In genomic region chr7:87886875-87887274, GRCh38 we compare ENCODE assay signal across 8 cellular contexts. TPM values are rescaled to one million over a fixed set of nuclear protein-coding genes. Genes with fewer than 3 reads are reported as not detected.
A peak's percentile ranks its signal among the peaks of the same experiment; 100 is the strongest.
DNase-seq lines count a peak whose midpoint lies in the region; ATAC-seq and TF ChIP-seq lines count a peak whose summit lies in the region.

No MANE protein-coding gene starts in this region.

- H3K9me3 Mint-ChIP-seq in endodermal cell (no peaks in the 10 kb centered on the region), progenitor cell of endocrine pancreas (ENCODE audit: low read depth) (no peaks in the 10 kb centered on the region), T-cell (no peaks in the 10 kb centered on the region)

- H3K4me1 ChIP-seq in endodermal cell (ENCODE audit: control insufficient read depth, insufficient read depth, low read length): no peaks in the 10 kb centered on the region

- H3K9ac ChIP-seq in endodermal cell (ENCODE audit: extremely low read depth, low read length, poor library complexity, severe bottlenecking): no peak overlapping the region

- H3K4me1 Mint-ChIP-seq in endodermal cell (no peaks in the 10 kb centered on the region), progenitor cell of endocrine pancreas (ENCODE audit: low read depth) (peaks cover 6% of the 10 kb centered on the region), T-cell (peaks cover 6 to 13% (median 11%) of the 10 kb centered on the region in 3 donors)

- POLR2A ChIA-PET in T-cell (lab: Charles Lee): interaction anchor here (0.6 to 1.0 kb wide), 7 partner anchors 8 to 362 kb away, joined by 3 to 13 read pairs (median 4); no protein-coding TSS in a partner anchor

- CTCF ChIA-PET in T-cell (lab: Charles Lee): interaction anchor here (0.6 to 2.9 kb wide), 29 partner anchors 8 to 917 kb away, joined by 3 to 45 read pairs (median 4); partner anchors contain the start of genes ADAM22 (in 1 of the 2), DBF4 (in 1 of the 2) and SLC25A40 (in 1 of the 2)

- H3K36me3 ChIP-seq in endodermal cell (ENCODE audit: control insufficient read depth, insufficient read depth, low read length): peaks cover 85% of the 10 kb centered on the region

- no peak for DNase-seq in GM12864 (ENCODE audit: low read depth)
- peak; percentile 50 for DNase-seq in NCI-H460 (ENCODE audit: extremely low read depth, low read depth)
- DNase-seq in endodermal cell: no peak
- DNase-seq in progenitor cell of endocrine pancreas (ENCODE audit: low spot score, unreplicated experiment): no peak
- no peak for DNase-seq in NCI-H226
- DNase-seq in nucleus accumbens (lab: John Stamatoyannopoulos, UW): no peak
- no peak for DNase-seq in AG08396 (ENCODE audit: low spot score)
- no peak for DNase-seq in T-cell

- TF ChIP-seq CTCF in GM12864 (IDR thresholded peaks at IDR 0.05; ENCODE audit: low read depth, low read length, missing control alignments) (peak; percentile 2), endodermal cell (conservative IDR thresholded peaks at IDR 0.05) (peak; percentile 73), progenitor cell of endocrine pancreas (IDR thresholded peaks at IDR 0.05; ENCODE audit: unreplicated experiment) (peak; percentile 65)

- H3K27ac Mint-ChIP-seq in endodermal cell (no peak overlapping the region), progenitor cell of endocrine pancreas (no peak overlapping the region), T-cell (no peak overlapping the region)

- H3K4me3 Mint-ChIP-seq in endodermal cell (no peak overlapping the region), progenitor cell of endocrine pancreas (ENCODE audit: low read depth) (no peak overlapping the region), T-cell (no peak overlapping the region)

- no peaks in the 10 kb centered on the region for H3K9me3 ChIP-seq in endodermal cell (ENCODE audit: control insufficient read depth, low read length)

- H3K27me3 Mint-ChIP-seq in endodermal cell (ENCODE audit: insufficient read depth) (no peaks in the 10 kb centered on the region), progenitor cell of endocrine pancreas (no peaks in the 10 kb centered on the region), T-cell (no peaks in the 10 kb centered on the region)

- peaks cover 47% of the 10 kb centered on the region for H3K36me3 Mint-ChIP-seq in endodermal cell (ENCODE audit: low read depth)
- H3K36me3 Mint-ChIP-seq in progenitor cell of endocrine pancreas (ENCODE audit: insufficient read depth): peaks cover 7% of the 10 kb centered on the region
- H3K36me3 Mint-ChIP-seq in T-cell: peaks cover 26% of the 10 kb centered on the region

- no peak overlapping the region for H3K27ac ChIP-seq in endodermal cell (ENCODE audit: low read depth, low read length)

- H3K4me3 ChIP-seq in GM12864 (ENCODE audit: low read depth, low read length) (no peak overlapping the region), endodermal cell (ENCODE audit: low read length) (no peak overlapping the region)

- no peak for ATAC-seq in T-cell (replicated peaks in 1 of 4)

- no peaks in the 10 kb centered on the region for H3K27me3 ChIP-seq in endodermal cell (ENCODE audit: control insufficient read depth, insufficient read depth, low read length, poor library complexity, severe bottlenecking)

RNA-seq across cellular contexts. Expression of gene DBF4, which starts 10.6 kb away (rescaled TPM):
- total RNA-seq in NCI-H460 (2014; rRNA removed; shearing (Covaris generic)): 57.0 and 58.6 TPM in 2 replicates
- polyA plus RNA-seq in NCI-H460 (2014; cell fraction: nucleus; rRNA removed): 51.1 and 60.6 TPM in 2 replicates
- 10 to 100 TPM; 46.5 to 63.2 TPM for total RNA-seq in endodermal cell
- 72.1 TPM for polyA plus RNA-seq in endodermal cell (2013, experiment 1 of 2)
- 69.9 TPM for polyA plus RNA-seq in endodermal cell (2013, experiment 2 of 2)
- total RNA-seq in progenitor cell of endocrine pancreas: 24.9 and 27.7 TPM in 2 replicates
- 10 to 100 TPM; 18.3 to 41.3 (median 26.7) TPM for total RNA-seq in T-cell

RNA-seq across cellular contexts. Expression of gene SLC25A40, which starts 10.7 kb away (rescaled TPM):
- total RNA-seq in NCI-H460 (2014; rRNA removed; shearing (Covaris generic)): 15.5 TPM in 2 replicates
- 52.5 and 60.5 TPM in 2 replicates for polyA plus RNA-seq in NCI-H460 (2014; cell fraction: nucleus; rRNA removed)
- total RNA-seq in endodermal cell (10 to 100 TPM; 20.9 to 32.6 TPM), progenitor cell of endocrine pancreas (26.8 and 28.5 TPM in 2 replicates), T-cell (10 to 100 TPM; 16.2 to 26.9 (median 25.6) TPM)
- 28.4 TPM for polyA plus RNA-seq in endodermal cell (2013, experiment 1 of 2)
- 26.8 TPM for polyA plus RNA-seq in endodermal cell (2013, experiment 2 of 2)

RNA-seq across cellular contexts. Expression of gene ADAM22, which starts 47.2 kb away (rescaled TPM):
- 3.3 and 3.6 TPM in 2 replicates for total RNA-seq in NCI-H460 (2014; rRNA removed; shearing (Covaris generic))
- 5.2 and 9.1 TPM in 2 replicates for polyA plus RNA-seq in NCI-H460 (2014; cell fraction: nucleus; rRNA removed)
- total RNA-seq in endodermal cell (10 to 100 TPM; 10.9 to 11.5 TPM), progenitor cell of endocrine pancreas (14.4 and 15.8 TPM in 2 replicates), T-cell (1 to 10 TPM; 2.9 to 5.6 (median 4.3) TPM)
- 6.4 TPM for polyA plus RNA-seq in endodermal cell (2013, experiment 1 of 2)
- 7.0 TPM for polyA plus RNA-seq in endodermal cell (2013, experiment 2 of 2)

Comparison
In these comparisons a context has a peak if more than half of its experiments do, and no peak if none do; other contexts are left out.
1. CTCF ChIP-seq: peak in every context shown above with its lines; median percentile 73 in endodermal cell; 65 in progenitor cell of endocrine pancreas; 2 in GM12864.